In genomic region chr2:42135381-42136312, GRCh38 we compare ENCODE assay signal across 1 cellular context.
TF ChIP-seq lines count a peak whose summit lies in the region.

No MANE protein-coding gene starts in this region.

TF ChIP-seq in IMR-90, 13 proteins besides CTCF, POLR2A, EP300 and RAD21 (continued from another document):
- no peak for TF ChIP-seq ELK1 (IDR thresholded peaks at IDR 0.05; ENCODE audit: borderline replicate concordance, low read depth, low read length)
- no peak for TF ChIP-seq MXI1 (IDR thresholded peaks at IDR 0.05; ENCODE audit: borderline replicate concordance, low read depth, low read length)
- TF ChIP-seq CHD1 (IDR thresholded peaks at IDR 0.05; ENCODE audit: low read depth, low read length), result no peak
- TF ChIP-seq SMC3 (IDR thresholded peaks at IDR 0.05; ENCODE audit: low read depth, low read length), result no peak
- no peak for TF ChIP-seq FOS (IDR thresholded peaks at IDR 0.05; ENCODE audit: low read depth, low read length)
- TF ChIP-seq USF2 (IDR thresholded peaks at IDR 0.05; ENCODE audit: low read depth, low read length), result no peak
- TF ChIP-seq NFE2L2 (IDR thresholded peaks at IDR 0.05; ENCODE audit: low read depth, low read length), result no peak
TF ChIP-seq in IMR-90: peak in this region for 0.
